Comparison of ENCODE assay signal across 27 cellular contexts in genomic region chr2:20643826-20644225, GRCh38. TPM values are rescaled to one million over a fixed set of nuclear protein-coding genes. Genes with fewer than 3 reads are reported as not detected.
"Had no signal": no experiment of that assay in that cellular context is flagged by ENCODE, and none has a peak within 500 bp of the region (broad histone marks: within the 10 kb centered on the region; RNA-seq: fewer than 3 reads in every experiment).

No MANE protein-coding gene starts in this region.

- ATAC-seq: activated CD4-positive, alpha-beta T cell treated with anti-CD3 and anti-CD28 coated beads for 36 hours; activated T-cell treated with anti-CD3 and anti-CD28 coated beads, Interleukin-2, amount 50 U/mL, for 4 hours; gastrocnemius medialis; pancreas; right cardiac atrium; stimulated activated naive CD8-positive, alpha-beta T cell treated with anti-CD3 and anti-CD28 coated beads, Interleukin-15, amount 100 ng/mL, for 72 hours; WTC11 had no signal

- H3K27me3 ChIP-seq: breast epithelium, gastrocnemius medialis, pancreas, suprapubic skin, transverse colon had no signal

- FAIRE-seq: endometrium, pancreas, urothelium cell line had no signal

- DNase-seq: activated CD4-positive, alpha-beta T cell treated with anti-CD3 and anti-CD28 coated beads for 36 hours; activated CD4-positive, alpha-beta T cell treated with anti-CD3 and anti-CD28 coated beads, Interleukin-2, amount 50 U/mL, for 48 hours; activated CD8-positive, alpha-beta memory T cell treated with anti-CD3 and anti-CD28 coated beads, Interleukin-2, amount 50 U/mL, for 48 hours; activated naive CD4-positive, alpha-beta T cell treated with Interleukin-2 at 50 U/mL for 16 hours; activated naive CD8-positive, alpha-beta T cell treated with anti-CD3 and anti-CD28 coated beads for 36 hours; activated T-cell treated with anti-CD3 and anti-CD28 coated beads, Interleukin-2, amount 50 U/mL, for 4 hours; cerebellar nuclear complex; cortex of kidney; gastrocnemius medialis; head of caudate nucleus; hypothalamus; mammary epithelial cell; nephron progenitor cell; stimulated activated CD4-positive, alpha-beta T cell treated with anti-CD3 and anti-CD28 coated beads, Interleukin-1b, Interleukin-23, amount 100 ng/mL, for 48 hours; stimulated activated naive CD8-positive, alpha-beta T cell treated with anti-CD3 and anti-CD28 coated beads, Interleukin-15, amount 100 ng/mL, for 72 hours; T1000; transverse colon had no signal

- H3K9me3 ChIP-seq: breast epithelium, gastrocnemius medialis, left ventricle myocardium inferior, pancreas, suprapubic skin, transverse colon had no signal

- H3K4me1 ChIP-seq: breast epithelium, pancreas had no signal

- H3K4me3 ChIP-seq: breast epithelium, gastrocnemius medialis, left ventricle myocardium inferior, pancreas, suprapubic skin, transverse colon had no signal

- H3K27ac ChIP-seq: breast epithelium, gastrocnemius medialis, left ventricle myocardium inferior, pancreas, suprapubic skin, transverse colon had no signal

- H3K36me3 ChIP-seq: breast epithelium, pancreas, transverse colon had no signal

RNA-seq across cellular contexts. Expression of gene GDF7, which starts 23.1 kb away (rescaled TPM):
- total RNA-seq: activated CD8-positive, alpha-beta memory T cell treated with anti-CD3 and anti-CD28 coated beads for 36 hours; activated naive CD8-positive, alpha-beta T cell treated with anti-CD3 and anti-CD28 coated beads for 36 hours; myocyte had no signal
- polyA plus RNA-seq: mammary epithelial cell had no signal
